In the genomic region with DNA sequence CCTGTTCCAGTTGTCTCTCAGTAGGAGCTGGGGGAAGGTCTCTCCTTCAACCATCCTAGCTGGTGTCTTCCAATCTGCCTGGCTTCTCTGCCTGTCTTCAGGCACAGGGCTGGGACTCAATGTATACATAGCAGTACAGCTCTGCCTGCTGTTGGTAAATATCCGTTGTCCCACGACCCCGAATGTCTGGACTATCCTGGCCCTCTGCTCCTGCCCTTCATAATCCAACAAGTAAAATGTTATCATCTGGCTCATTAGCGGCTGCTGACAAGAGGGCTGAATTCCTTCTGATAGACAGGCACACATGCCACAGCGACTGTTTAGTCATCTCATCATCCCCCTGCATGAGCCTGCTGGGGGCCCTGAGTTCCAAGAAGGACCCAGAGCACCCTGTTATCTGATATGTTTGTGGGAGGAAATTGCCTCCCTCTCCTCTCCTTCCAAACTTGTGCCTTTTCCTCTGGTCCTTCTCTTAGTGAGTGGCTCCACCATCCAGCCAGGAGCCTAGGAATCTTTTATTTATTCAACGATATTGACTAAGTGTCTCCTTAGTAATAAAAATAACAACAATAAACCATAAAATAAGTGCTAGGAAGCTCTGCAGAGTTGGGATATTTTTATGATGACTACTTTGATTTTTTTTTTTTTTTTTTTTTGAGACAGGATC, we compare ENCODE assay signal across 1 cellular context.
TF ChIP-seq lines count a peak whose summit lies in the region.

No MANE protein-coding gene starts in this region.

TF ChIP-seq in K562, 482 proteins besides CTCF, POLR2A, EP300 and RAD21 (continues in another document):
- TF ChIP-seq MBD2 (IDR thresholded peaks at IDR 0.05; ENCODE audit: borderline replicate concordance, low read depth) (peak; percentile 32; the same call in 1 of the 2 replicates), ILF3 (IDR thresholded peaks at IDR 0.05; ENCODE audit: borderline replicate concordance) (no peak), CBFA2T2 (conservative IDR thresholded peaks at IDR 0.05) (peak; percentile 80), MYC (IDR thresholded peaks at IDR 0.05; ENCODE audit: low read depth, low read length) (peak; percentile 77), MYC (CRISPR knock-in tag; IDR thresholded peaks at IDR 0.05; ENCODE audit: borderline replicate concordance, low read depth) (no peak), KLF1 (tag; IDR thresholded peaks at IDR 0.05) (no peak), ETV1 (tag; conservative IDR thresholded peaks at IDR 0.05; ENCODE audit: low read depth) (peak; percentile 24; the same call in 1 of the 2 replicates), POLR2AphosphoS2 (IDR thresholded peaks at IDR 0.05; ENCODE audit: low read length) (no peak), SETDB1 (IDR thresholded peaks at IDR 0.05; ENCODE audit: low read length) (no peak), ZNF717 (CRISPR knock-in tag; IDR thresholded peaks at IDR 0.05) (no peak), NONO (IDR thresholded peaks at IDR 0.05; ENCODE audit: low read depth in 2 of 2, low read length in 1 of 2) (no peak; a peak in 1 of 4 replicates), DACH1 (IDR thresholded peaks at IDR 0.05; ENCODE audit: partially characterized antibody) (peak; percentile 81), SMAD3 (CRISPR knock-in tag; conservative IDR thresholded peaks at IDR 0.05) (no peak), NBN (IDR thresholded peaks at IDR 0.05; ENCODE audit: low read depth) (peak; percentile 72; the same call in 1 of the 2 replicates), PML (IDR thresholded peaks at IDR 0.05; ENCODE audit: low read length) (peak; percentile 24; the same call in 1 of the 2 replicates), NFE2 (IDR thresholded peaks at IDR 0.05; ENCODE audit: low read depth) (peak; percentile 81), RBM22 (IDR thresholded peaks at IDR 0.05; ENCODE audit: low read depth, low read length, poor library complexity, severe bottlenecking) (no peak), ZNF143 (CRISPR knock-in tag; IDR thresholded peaks at IDR 0.05) (no peak), FOXA1 (IDR thresholded peaks at IDR 0.05; ENCODE audit: borderline replicate concordance) (no peak), ATF1 (CRISPR knock-in tag; IDR thresholded peaks at IDR 0.05) (no peak), ATF1 (tag; IDR thresholded peaks at IDR 0.05) (peak; percentile 59), RERE (CRISPR knock-in tag; IDR thresholded peaks at IDR 0.05; ENCODE audit: borderline replicate concordance) (no peak), NCOA2 (IDR thresholded peaks at IDR 0.05; ENCODE audit: partially characterized antibody in 2 of 2) (peak in 1 of 2 experiments; percentile 10), GATA2 (CRISPR knock-in tag; IDR thresholded peaks at IDR 0.05) (peak; percentile 63), ELK1 (CRISPR knock-in tag; IDR thresholded peaks at IDR 0.05) (no peak), SMAD1 (IDR thresholded peaks at IDR 0.05; ENCODE audit: low read depth, low read length, partially characterized antibody) (no peak), ZNF133 (CRISPR knock-in tag; IDR thresholded peaks at IDR 0.05) (no peak), KLF6 (CRISPR knock-in tag; IDR thresholded peaks at IDR 0.05; ENCODE audit: borderline replicate concordance) (no peak; the same call in 1 of the 2 replicates), PTBP1 (IDR thresholded peaks at IDR 0.05; ENCODE audit: low read depth, low read length) (peak; percentile 47; the same call in 1 of the 2 replicates), ESRRA (IDR thresholded peaks at IDR 0.05; ENCODE audit: borderline replicate concordance, low read depth) (no peak), DNMT1 (IDR thresholded peaks at IDR 0.05) (no peak), CBFA2T3 (IDR thresholded peaks at IDR 0.05) (peak; percentile 90), ZNF57 (CRISPR knock-in tag; IDR thresholded peaks at IDR 0.05) (no peak), HES1 (IDR thresholded peaks at IDR 0.05; ENCODE audit: low read depth) (no peak), HLTF (IDR thresholded peaks at IDR 0.05) (0 out of 2 replicates have a peak, but pooled peaks have one; percentile 38), ZNF766 (CRISPR knock-in tag; conservative IDR thresholded peaks at IDR 0.05) (0 out of 2 replicates have a peak, but pooled peaks have one; percentile 63), MTF1 (CRISPR knock-in tag; IDR thresholded peaks at IDR 0.05; ENCODE audit: borderline replicate concordance) (no peak), SUPT5H (IDR thresholded peaks at IDR 0.05) (no peak; the same call in 1 of the 2 replicates), TBP (optimal IDR thresholded peaks at IDR 0.05; ENCODE audit: low read depth, low read length) (peak; percentile 81), SOX6 (IDR thresholded peaks at IDR 0.05) (peak; percentile 81), MITF (IDR thresholded peaks at IDR 0.05) (0 out of 2 replicates have a peak, but pooled peaks have one; percentile 40), SFPQ (IDR thresholded peaks at IDR 0.05; ENCODE audit: low read depth, low read length) (no peak), BRD9 (IDR thresholded peaks at IDR 0.05; ENCODE audit: low read depth, partially characterized antibody) (peak; percentile 44), PHF20 (IDR thresholded peaks at IDR 0.05; ENCODE audit: partially characterized antibody) (no peak), SMC3 (conservative IDR thresholded peaks at IDR 0.05; ENCODE audit: insufficient read depth, low read depth, low read length) (no peak), IRF2 (CRISPR knock-in tag; IDR thresholded peaks at IDR 0.05) (no peak), CBX3 (IDR thresholded peaks at IDR 0.05; ENCODE audit: borderline replicate concordance in 1 of 2, low read length in 2 of 2) (0 out of 3 replicates have a peak, but pooled peaks of 1 of the 2 experiments have one; percentile 28)
- TF ChIP-seq, protein P1, sequence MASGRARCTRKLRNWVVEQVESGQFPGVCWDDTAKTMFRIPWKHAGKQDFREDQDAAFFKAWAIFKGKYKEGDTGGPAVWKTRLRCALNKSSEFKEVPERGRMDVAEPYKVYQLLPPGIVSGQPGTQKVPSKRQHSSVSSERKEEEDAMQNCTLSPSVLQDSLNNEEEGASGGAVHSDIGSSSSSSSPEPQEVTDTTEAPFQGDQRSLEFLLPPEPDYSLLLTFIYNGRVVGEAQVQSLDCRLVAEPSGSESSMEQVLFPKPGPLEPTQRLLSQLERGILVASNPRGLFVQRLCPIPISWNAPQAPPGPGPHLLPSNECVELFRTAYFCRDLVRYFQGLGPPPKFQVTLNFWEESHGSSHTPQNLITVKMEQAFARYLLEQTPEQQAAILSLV (tag; IDR thresholded peaks at IDR 0.05): no peak
- TF ChIP-seq, protein P2, sequence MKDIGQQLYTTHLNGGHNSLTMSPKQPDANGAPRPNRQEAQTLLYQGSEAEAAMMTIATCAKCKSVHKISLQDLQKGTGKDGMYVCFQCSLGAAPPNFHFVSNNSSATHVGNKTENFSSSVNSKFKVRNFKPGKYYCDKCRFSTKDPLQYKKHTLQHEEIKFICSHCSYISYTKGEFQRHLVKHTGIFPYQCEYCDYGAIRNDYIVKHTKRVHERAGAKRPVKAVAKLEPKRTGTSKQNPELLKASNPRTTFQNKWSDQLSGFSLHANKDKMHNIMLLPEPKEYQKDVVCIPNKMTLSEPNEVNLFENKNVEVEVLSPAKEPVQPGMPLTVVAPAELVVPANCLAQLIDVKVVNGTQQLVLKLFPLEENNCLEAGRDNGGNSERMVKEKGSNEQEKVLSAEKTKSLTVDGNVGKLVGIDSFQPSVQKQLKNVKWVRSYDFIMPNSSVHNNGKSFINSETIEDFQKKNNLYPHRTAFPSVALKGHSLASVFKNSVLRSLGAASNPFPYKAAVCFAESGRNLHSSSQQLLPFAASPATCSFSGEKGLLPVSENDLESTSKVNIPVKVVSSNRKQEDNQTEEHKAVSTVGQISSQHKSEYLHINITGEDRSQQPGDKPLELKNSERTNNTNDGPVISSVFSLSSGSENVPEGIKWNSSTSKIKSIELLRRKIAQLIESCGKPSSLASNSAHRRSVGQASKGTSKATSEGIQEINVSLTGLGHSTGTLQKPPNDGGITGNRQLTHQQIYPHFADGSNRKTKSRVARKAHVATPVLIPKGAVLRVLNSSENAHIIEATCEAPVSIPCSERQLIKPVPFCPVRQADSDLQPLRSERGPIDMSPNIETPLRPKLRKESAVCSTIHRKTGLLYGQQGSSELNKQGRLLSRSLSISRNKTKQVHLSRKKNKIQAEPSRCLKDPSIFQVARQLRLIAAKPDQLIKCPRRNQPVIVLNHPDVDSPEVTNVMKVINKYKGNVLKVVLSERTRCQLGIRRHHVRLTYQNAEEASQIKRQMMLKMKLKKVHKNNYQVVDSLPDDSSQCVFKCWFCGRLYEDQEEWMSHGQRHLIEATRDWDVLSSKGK (CRISPR knock-in tag; IDR thresholded peaks at IDR 0.05): no peak
- TF ChIP-seq, protein P3, sequence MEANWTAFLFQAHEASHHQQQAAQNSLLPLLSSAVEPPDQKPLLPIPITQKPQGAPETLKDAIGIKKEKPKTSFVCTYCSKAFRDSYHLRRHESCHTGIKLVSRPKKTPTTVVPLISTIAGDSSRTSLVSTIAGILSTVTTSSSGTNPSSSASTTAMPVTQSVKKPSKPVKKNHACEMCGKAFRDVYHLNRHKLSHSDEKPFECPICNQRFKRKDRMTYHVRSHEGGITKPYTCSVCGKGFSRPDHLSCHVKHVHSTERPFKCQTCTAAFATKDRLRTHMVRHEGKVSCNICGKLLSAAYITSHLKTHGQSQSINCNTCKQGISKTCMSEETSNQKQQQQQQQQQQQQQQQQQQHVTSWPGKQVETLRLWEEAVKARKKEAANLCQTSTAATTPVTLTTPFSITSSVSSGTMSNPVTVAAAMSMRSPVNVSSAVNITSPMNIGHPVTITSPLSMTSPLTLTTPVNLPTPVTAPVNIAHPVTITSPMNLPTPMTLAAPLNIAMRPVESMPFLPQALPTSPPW (CRISPR knock-in tag; IDR thresholded peaks at IDR 0.05): peak; percentile 74
